Comparison of ENCODE assay signal across 1 cellular context in the genomic region with DNA sequence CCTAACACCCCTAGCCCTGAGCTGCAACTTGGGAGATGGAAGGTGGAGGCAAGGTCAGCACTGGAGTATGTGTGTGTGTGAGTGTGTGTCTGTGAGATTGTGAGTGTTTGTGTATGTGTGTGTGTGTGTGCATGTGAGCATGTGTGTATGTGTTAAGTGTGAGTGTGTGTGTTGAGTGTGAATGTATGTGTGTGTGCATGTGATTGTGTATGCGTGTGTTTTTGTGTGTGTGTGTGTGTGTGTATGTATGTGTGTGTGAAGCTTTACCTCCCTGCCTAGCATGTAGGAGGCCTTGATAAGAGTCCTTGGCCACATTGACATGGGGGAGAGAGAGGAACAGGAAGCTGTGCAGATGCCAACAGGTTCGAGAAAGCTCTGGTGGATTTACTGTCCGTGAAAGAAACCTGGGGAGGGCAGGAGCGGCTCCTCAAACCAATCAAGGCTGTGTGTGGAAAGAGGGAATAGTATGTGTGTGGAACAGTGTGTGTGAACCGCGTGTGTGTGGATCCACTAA.
A peak's percentile ranks its signal among the peaks of the same experiment; 100 is the strongest.
TF ChIP-seq lines count a peak whose summit lies in the region.

No MANE protein-coding gene starts in this region.

TF ChIP-seq in K562, 482 proteins besides CTCF, POLR2A, EP300 and RAD21 (continued from another document):
- TF ChIP-seq MCM3 (IDR thresholded peaks at IDR 0.05), result peak; percentile 72; the same call in 1 of the 2 replicates
- no peak for TF ChIP-seq CHD4 (IDR thresholded peaks at IDR 0.05; ENCODE audit: insufficient read depth, insufficient replicate concordance, low read depth, low read length, poor library complexity, severe bottlenecking)
- TF ChIP-seq, protein P1, sequence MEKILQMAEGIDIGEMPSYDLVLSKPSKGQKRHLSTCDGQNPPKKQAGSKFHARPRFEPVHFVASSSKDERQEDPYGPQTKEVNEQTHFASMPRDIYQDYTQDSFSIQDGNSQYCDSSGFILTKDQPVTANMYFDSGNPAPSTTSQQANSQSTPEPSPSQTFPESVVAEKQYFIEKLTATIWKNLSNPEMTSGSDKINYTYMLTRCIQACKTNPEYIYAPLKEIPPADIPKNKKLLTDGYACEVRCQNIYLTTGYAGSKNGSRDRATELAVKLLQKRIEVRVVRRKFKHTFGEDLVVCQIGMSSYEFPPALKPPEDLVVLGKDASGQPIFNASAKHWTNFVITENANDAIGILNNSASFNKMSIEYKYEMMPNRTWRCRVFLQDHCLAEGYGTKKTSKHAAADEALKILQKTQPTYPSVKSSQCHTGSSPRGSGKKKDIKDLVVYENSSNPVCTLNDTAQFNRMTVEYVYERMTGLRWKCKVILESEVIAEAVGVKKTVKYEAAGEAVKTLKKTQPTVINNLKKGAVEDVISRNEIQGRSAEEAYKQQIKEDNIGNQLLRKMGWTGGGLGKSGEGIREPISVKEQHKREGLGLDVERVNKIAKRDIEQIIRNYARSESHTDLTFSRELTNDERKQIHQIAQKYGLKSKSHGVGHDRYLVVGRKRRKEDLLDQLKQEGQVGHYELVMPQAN (IDR thresholded peaks at IDR 0.05; ENCODE audit: borderline replicate concordance), result no peak
- TF ChIP-seq, protein P2, sequence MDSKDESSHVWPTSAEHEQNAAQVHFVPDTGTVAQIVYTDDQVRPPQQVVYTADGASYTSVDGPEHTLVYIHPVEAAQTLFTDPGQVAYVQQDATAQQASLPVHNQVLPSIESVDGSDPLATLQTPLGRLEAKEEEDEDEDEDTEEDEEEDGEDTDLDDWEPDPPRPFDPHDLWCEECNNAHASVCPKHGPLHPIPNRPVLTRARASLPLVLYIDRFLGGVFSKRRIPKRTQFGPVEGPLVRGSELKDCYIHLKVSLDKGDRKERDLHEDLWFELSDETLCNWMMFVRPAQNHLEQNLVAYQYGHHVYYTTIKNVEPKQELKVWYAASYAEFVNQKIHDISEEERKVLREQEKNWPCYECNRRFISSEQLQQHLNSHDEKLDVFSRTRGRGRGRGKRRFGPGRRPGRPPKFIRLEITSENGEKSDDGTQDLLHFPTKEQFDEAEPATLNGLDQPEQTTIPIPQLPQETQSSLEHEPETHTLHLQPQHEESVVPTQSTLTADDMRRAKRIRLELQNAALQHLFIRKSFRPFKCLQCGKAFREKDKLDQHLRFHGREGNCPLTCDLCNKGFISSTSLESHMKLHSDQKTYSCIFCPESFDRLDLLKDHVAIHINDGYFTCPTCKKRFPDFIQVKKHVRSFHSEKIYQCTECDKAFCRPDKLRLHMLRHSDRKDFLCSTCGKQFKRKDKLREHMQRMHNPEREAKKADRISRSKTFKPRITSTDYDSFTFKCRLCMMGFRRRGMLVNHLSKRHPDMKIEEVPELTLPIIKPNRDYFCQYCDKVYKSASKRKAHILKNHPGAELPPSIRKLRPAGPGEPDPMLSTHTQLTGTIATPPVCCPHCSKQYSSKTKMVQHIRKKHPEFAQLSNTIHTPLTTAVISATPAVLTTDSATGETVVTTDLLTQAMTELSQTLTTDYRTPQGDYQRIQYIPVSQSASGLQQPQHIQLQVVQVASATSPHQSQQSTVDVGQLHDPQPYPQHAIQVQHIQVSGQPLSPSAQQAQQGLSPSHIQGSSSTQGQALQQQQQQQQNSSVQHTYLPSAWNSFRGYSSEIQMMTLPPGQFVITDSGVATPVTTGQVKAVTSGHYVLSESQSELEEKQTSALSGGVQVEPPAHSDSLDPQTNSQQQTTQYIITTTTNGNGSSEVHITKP (IDR thresholded peaks at IDR 0.05; ENCODE audit: partially characterized antibody), result no peak
- no peak for TF ChIP-seq RFX5 (IDR thresholded peaks at IDR 0.05; ENCODE audit: low read depth, low read length)
- TF ChIP-seq ZNF347 (CRISPR knock-in tag; IDR thresholded peaks at IDR 0.05; ENCODE audit: low read depth), result no peak
- TF ChIP-seq MCM7 (IDR thresholded peaks at IDR 0.05), result 0 out of 4 replicates have a peak, but pooled peaks have one; percentile 23 to 30
- TF ChIP-seq ZNF174 (CRISPR knock-in tag; IDR thresholded peaks at IDR 0.05), result no peak
- TF ChIP-seq EP400 (IDR thresholded peaks at IDR 0.05), result no peak
- TF ChIP-seq HDAC1 (IDR thresholded peaks at IDR 0.05), result peak in 1 of 2 experiments; percentile 53; a peak in 2 of 4 replicates
- peak; percentile 22 for TF ChIP-seq PHF20 (IDR thresholded peaks at IDR 0.05; ENCODE audit: partially characterized antibody)
- TF ChIP-seq, protein P3, sequence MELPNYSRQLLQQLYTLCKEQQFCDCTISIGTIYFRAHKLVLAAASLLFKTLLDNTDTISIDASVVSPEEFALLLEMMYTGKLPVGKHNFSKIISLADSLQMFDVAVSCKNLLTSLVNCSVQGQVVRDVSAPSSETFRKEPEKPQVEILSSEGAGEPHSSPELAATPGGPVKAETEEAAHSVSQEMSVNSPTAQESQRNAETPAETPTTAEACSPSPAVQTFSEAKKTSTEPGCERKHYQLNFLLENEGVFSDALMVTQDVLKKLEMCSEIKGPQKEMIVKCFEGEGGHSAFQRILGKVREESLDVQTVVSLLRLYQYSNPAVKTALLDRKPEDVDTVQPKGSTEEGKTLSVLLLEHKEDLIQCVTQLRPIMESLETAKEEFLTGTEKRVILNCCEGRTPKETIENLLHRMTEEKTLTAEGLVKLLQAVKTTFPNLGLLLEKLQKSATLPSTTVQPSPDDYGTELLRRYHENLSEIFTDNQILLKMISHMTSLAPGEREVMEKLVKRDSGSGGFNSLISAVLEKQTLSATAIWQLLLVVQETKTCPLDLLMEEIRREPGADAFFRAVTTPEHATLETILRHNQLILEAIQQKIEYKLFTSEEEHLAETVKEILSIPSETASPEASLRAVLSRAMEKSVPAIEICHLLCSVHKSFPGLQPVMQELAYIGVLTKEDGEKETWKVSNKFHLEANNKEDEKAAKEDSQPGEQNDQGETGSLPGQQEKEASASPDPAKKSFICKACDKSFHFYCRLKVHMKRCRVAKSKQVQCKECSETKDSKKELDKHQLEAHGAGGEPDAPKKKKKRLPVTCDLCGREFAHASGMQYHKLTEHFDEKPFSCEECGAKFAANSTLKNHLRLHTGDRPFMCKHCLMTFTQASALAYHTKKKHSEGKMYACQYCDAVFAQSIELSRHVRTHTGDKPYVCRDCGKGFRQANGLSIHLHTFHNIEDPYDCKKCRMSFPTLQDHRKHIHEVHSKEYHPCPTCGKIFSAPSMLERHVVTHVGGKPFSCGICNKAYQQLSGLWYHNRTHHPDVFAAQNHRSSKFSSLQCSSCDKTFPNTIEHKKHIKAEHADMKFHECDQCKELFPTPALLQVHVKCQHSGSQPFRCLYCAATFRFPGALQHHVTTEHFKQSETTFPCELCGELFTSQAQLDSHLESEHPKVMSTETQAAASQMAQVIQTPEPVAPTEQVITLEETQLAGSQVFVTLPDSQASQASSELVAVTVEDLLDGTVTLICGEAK (IDR thresholded peaks at IDR 0.05), result 0 out of 2 replicates have a peak, but pooled peaks have one; percentile 31
- TF ChIP-seq, protein P3 (CRISPR knock-in tag; IDR thresholded peaks at IDR 0.05), result no peak
- TF ChIP-seq TSC22D4 (tag; IDR thresholded peaks at IDR 0.05), result peak; percentile 82; the same call in 1 of the 2 replicates
- peak; percentile 40; the same call in 1 of the 2 replicates for TF ChIP-seq DPF2 (IDR thresholded peaks at IDR 0.05)
- no peak for TF ChIP-seq CBFB (CRISPR knock-in tag; IDR thresholded peaks at IDR 0.05)
- TF ChIP-seq, protein P4, sequence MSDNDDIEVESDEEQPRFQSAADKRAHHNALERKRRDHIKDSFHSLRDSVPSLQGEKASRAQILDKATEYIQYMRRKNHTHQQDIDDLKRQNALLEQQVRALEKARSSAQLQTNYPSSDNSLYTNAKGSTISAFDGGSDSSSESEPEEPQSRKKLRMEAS (CRISPR knock-in tag; IDR thresholded peaks at IDR 0.05), result no peak
- no peak for TF ChIP-seq HOXB6 (CRISPR knock-in tag; IDR thresholded peaks at IDR 0.05; ENCODE audit: borderline replicate concordance)
- TF ChIP-seq ESRRB (CRISPR knock-in tag; IDR thresholded peaks at IDR 0.05; ENCODE audit: borderline replicate concordance), result no peak
- TF ChIP-seq, protein P5, sequence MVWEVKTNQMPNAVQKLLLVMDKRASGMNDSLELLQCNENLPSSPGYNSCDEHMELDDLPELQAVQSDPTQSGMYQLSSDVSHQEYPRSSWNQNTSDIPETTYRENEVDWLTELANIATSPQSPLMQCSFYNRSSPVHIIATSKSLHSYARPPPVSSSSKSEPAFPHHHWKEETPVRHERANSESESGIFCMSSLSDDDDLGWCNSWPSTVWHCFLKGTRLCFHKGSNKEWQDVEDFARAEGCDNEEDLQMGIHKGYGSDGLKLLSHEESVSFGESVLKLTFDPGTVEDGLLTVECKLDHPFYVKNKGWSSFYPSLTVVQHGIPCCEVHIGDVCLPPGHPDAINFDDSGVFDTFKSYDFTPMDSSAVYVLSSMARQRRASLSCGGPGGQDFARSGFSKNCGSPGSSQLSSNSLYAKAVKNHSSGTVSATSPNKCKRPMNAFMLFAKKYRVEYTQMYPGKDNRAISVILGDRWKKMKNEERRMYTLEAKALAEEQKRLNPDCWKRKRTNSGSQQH (CRISPR knock-in tag; IDR thresholded peaks at IDR 0.05), result peak; percentile 75; the same call in 1 of the 2 replicates
- TF ChIP-seq, protein P6, sequence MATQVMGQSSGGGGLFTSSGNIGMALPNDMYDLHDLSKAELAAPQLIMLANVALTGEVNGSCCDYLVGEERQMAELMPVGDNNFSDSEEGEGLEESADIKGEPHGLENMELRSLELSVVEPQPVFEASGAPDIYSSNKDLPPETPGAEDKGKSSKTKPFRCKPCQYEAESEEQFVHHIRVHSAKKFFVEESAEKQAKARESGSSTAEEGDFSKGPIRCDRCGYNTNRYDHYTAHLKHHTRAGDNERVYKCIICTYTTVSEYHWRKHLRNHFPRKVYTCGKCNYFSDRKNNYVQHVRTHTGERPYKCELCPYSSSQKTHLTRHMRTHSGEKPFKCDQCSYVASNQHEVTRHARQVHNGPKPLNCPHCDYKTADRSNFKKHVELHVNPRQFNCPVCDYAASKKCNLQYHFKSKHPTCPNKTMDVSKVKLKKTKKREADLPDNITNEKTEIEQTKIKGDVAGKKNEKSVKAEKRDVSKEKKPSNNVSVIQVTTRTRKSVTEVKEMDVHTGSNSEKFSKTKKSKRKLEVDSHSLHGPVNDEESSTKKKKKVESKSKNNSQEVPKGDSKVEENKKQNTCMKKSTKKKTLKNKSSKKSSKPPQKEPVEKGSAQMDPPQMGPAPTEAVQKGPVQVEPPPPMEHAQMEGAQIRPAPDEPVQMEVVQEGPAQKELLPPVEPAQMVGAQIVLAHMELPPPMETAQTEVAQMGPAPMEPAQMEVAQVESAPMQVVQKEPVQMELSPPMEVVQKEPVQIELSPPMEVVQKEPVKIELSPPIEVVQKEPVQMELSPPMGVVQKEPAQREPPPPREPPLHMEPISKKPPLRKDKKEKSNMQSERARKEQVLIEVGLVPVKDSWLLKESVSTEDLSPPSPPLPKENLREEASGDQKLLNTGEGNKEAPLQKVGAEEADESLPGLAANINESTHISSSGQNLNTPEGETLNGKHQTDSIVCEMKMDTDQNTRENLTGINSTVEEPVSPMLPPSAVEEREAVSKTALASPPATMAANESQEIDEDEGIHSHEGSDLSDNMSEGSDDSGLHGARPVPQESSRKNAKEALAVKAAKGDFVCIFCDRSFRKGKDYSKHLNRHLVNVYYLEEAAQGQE (CRISPR knock-in tag; IDR thresholded peaks at IDR 0.05; ENCODE audit: low read depth), result no peak
- peak; percentile 71 for TF ChIP-seq SMARCA5 (IDR thresholded peaks at IDR 0.05)
- no peak for TF ChIP-seq CHD2 (IDR thresholded peaks at IDR 0.05; ENCODE audit: low read depth, low read length)
